1 cellular context compared by ENCODE assay signal in the genomic region with DNA sequence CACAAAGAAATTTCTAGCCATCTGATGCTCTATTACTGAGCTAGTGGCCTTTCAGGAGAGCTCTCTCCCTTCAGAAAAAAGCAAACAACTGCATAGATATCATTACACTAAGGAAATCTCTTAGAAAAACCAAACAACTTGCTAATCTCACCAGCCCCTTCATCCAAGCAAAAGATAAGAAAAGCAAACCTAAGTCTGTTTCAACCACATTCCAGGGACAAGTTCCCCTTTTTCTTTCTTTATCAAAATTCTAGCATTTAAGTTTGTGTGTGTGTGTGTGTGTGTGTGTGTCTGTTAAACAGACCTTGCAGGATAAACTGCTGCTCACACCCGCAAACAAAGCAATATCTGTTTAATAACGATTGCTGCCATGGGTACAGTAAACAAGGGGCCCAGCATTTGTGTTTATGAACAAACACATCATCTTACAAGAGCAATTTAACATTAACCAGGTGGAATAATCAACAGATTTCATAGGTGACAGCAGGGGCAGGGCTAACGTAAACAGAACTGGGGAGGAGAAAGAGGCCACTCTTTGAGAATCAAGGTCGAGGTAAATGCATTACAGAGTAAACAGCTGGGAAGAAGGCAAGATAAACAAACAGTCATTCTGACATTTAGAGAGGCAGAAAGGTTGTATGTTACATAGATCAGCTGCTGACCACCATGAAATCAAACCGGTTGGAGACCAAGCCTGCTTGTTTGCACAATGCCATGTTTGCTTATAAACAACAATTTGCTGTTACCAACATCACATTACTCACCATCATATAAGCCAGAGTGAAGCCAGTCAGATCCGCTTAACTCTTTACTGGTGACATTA.
TF ChIP-seq lines count a peak whose summit lies in the region.

No MANE protein-coding gene starts in this region.

TF ChIP-seq in K562, 482 proteins besides CTCF, POLR2A, EP300 and RAD21 (continued from another document and continues in another):
- TF ChIP-seq, protein P1, sequence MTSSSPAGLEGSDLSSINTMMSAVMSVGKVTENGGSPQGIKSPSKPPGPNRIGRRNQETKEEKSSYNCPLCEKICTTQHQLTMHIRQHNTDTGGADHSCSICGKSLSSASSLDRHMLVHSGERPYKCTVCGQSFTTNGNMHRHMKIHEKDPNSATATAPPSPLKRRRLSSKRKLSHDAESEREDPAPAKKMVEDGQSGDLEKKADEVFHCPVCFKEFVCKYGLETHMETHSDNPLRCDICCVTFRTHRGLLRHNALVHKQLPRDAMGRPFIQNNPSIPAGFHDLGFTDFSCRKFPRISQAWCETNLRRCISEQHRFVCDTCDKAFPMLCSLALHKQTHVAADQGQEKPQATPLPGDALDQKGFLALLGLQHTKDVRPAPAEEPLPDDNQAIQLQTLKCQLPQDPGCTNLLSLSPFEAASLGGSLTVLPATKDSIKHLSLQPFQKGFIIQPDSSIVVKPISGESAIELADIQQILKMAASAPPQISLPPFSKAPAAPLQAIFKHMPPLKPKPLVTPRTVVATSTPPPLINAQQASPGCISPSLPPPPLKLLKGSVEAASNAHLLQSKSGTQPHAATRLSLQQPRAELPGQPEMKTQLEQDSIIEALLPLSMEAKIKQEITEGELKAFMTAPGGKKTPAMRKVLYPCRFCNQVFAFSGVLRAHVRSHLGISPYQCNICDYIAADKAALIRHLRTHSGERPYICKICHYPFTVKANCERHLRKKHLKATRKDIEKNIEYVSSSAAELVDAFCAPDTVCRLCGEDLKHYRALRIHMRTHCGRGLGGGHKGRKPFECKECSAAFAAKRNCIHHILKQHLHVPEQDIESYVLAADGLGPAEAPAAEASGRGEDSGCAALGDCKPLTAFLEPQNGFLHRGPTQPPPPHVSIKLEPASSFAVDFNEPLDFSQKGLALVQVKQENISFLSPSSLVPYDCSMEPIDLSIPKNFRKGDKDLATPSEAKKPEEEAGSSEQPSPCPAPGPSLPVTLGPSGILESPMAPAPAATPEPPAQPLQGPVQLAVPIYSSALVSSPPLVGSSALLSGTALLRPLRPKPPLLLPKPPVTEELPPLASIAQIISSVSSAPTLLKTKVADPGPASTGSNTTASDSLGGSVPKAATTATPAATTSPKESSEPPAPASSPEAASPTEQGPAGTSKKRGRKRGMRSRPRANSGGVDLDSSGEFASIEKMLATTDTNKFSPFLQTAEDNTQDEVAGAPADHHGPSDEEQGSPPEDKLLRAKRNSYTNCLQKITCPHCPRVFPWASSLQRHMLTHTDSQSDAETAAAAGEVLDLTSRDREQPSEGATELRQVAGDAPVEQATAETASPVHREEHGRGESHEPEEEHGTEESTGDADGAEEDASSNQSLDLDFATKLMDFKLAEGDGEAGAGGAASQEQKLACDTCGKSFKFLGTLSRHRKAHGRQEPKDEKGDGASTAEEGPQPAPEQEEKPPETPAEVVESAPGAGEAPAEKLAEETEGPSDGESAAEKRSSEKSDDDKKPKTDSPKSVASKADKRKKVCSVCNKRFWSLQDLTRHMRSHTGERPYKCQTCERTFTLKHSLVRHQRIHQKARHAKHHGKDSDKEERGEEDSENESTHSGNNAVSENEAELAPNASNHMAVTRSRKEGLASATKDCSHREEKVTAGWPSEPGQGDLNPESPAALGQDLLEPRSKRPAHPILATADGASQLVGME (CRISPR knock-in tag; IDR thresholded peaks at IDR 0.05): no peak
- no peak for TF ChIP-seq NFE2L1 (tag; IDR thresholded peaks at IDR 0.05; ENCODE audit: borderline replicate concordance, low read depth)
- TF ChIP-seq DACH1 (IDR thresholded peaks at IDR 0.05; ENCODE audit: partially characterized antibody): peak; percentile 30
- TF ChIP-seq, protein P2, sequence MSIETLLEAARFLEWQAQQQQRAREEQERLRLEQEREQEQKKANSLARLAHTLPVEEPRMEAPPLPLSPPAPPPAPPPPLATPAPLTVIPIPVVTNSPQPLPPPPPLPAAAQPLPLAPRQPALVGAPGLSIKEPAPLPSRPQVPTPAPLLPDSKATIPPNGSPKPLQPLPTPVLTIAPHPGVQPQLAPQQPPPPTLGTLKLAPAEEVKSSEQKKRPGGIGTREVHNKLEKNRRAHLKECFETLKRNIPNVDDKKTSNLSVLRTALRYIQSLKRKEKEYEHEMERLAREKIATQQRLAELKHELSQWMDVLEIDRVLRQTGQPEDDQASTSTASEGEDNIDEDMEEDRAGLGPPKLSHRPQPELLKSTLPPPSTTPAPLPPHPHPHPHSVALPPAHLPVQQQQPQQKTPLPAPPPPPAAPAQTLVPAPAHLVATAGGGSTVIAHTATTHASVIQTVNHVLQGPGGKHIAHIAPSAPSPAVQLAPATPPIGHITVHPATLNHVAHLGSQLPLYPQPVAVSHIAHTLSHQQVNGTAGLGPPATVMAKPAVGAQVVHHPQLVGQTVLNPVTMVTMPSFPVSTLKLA (conservative IDR thresholded peaks at IDR 0.05): peak in 1 of 2 experiments; percentile 55; a peak in 1 of 4 replicates
- TF ChIP-seq, protein P3, sequence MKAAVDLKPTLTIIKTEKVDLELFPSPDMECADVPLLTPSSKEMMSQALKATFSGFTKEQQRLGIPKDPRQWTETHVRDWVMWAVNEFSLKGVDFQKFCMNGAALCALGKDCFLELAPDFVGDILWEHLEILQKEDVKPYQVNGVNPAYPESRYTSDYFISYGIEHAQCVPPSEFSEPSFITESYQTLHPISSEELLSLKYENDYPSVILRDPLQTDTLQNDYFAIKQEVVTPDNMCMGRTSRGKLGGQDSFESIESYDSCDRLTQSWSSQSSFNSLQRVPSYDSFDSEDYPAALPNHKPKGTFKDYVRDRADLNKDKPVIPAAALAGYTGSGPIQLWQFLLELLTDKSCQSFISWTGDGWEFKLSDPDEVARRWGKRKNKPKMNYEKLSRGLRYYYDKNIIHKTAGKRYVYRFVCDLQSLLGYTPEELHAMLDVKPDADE (conservative IDR thresholded peaks at IDR 0.05; ENCODE audit: control insufficient read depth, low read depth, low read length): no peak
- TF ChIP-seq HDAC2 (IDR thresholded peaks at IDR 0.05): peak; percentile 97
- no peak for TF ChIP-seq FUS (optimal IDR thresholded peaks at IDR 0.05; ENCODE audit: low read depth, low read length)
- TF ChIP-seq CC2D1A (IDR thresholded peaks at IDR 0.05): no peak
- TF ChIP-seq, protein P4, sequence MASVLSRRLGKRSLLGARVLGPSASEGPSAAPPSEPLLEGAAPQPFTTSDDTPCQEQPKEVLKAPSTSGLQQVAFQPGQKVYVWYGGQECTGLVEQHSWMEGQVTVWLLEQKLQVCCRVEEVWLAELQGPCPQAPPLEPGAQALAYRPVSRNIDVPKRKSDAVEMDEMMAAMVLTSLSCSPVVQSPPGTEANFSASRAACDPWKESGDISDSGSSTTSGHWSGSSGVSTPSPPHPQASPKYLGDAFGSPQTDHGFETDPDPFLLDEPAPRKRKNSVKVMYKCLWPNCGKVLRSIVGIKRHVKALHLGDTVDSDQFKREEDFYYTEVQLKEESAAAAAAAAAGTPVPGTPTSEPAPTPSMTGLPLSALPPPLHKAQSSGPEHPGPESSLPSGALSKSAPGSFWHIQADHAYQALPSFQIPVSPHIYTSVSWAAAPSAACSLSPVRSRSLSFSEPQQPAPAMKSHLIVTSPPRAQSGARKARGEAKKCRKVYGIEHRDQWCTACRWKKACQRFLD (CRISPR knock-in tag; IDR thresholded peaks at IDR 0.05): 0 out of 2 replicates have a peak, but pooled peaks have one; percentile 24
- TF ChIP-seq ZNF431 (CRISPR knock-in tag; IDR thresholded peaks at IDR 0.05): no peak
- TF ChIP-seq FIP1L1 (IDR thresholded peaks at IDR 0.05; ENCODE audit: low read depth, low read length, poor library complexity, severe bottlenecking): no peak
- TF ChIP-seq, protein P5, sequence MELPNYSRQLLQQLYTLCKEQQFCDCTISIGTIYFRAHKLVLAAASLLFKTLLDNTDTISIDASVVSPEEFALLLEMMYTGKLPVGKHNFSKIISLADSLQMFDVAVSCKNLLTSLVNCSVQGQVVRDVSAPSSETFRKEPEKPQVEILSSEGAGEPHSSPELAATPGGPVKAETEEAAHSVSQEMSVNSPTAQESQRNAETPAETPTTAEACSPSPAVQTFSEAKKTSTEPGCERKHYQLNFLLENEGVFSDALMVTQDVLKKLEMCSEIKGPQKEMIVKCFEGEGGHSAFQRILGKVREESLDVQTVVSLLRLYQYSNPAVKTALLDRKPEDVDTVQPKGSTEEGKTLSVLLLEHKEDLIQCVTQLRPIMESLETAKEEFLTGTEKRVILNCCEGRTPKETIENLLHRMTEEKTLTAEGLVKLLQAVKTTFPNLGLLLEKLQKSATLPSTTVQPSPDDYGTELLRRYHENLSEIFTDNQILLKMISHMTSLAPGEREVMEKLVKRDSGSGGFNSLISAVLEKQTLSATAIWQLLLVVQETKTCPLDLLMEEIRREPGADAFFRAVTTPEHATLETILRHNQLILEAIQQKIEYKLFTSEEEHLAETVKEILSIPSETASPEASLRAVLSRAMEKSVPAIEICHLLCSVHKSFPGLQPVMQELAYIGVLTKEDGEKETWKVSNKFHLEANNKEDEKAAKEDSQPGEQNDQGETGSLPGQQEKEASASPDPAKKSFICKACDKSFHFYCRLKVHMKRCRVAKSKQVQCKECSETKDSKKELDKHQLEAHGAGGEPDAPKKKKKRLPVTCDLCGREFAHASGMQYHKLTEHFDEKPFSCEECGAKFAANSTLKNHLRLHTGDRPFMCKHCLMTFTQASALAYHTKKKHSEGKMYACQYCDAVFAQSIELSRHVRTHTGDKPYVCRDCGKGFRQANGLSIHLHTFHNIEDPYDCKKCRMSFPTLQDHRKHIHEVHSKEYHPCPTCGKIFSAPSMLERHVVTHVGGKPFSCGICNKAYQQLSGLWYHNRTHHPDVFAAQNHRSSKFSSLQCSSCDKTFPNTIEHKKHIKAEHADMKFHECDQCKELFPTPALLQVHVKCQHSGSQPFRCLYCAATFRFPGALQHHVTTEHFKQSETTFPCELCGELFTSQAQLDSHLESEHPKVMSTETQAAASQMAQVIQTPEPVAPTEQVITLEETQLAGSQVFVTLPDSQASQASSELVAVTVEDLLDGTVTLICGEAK (IDR thresholded peaks at IDR 0.05): no peak
- TF ChIP-seq, protein P5 (CRISPR knock-in tag; IDR thresholded peaks at IDR 0.05): no peak
- TF ChIP-seq NR2F6 (CRISPR knock-in tag; IDR thresholded peaks at IDR 0.05): no peak
- TF ChIP-seq TBL1XR1 (IDR thresholded peaks at IDR 0.05; ENCODE audit: low read length in 2 of 2): peak; percentile 78 to 90; a peak in 3 of 4 replicates
- no peak for TF ChIP-seq ARHGAP35 (IDR thresholded peaks at IDR 0.05; ENCODE audit: partially characterized antibody)
- no peak for TF ChIP-seq SAP30 (IDR thresholded peaks at IDR 0.05; ENCODE audit: borderline replicate concordance, insufficient read depth, low read depth, low read length, poor library complexity, severe bottlenecking)
- no peak for TF ChIP-seq PHTF2 (CRISPR knock-in tag; IDR thresholded peaks at IDR 0.05)
- TF ChIP-seq, protein P6, sequence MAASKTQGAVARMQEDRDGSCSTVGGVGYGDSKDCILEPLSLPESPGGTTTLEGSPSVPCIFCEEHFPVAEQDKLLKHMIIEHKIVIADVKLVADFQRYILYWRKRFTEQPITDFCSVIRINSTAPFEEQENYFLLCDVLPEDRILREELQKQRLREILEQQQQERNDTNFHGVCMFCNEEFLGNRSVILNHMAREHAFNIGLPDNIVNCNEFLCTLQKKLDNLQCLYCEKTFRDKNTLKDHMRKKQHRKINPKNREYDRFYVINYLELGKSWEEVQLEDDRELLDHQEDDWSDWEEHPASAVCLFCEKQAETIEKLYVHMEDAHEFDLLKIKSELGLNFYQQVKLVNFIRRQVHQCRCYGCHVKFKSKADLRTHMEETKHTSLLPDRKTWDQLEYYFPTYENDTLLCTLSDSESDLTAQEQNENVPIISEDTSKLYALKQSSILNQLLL (CRISPR knock-in tag; IDR thresholded peaks at IDR 0.05; ENCODE audit: borderline replicate concordance): no peak
- no peak for TF ChIP-seq ZNF668 (CRISPR knock-in tag; IDR thresholded peaks at IDR 0.05)
- no peak for TF ChIP-seq GTF2E2 (tag; IDR thresholded peaks at IDR 0.05)
- TF ChIP-seq ATF1 (CRISPR knock-in tag; IDR thresholded peaks at IDR 0.05): no peak
- TF ChIP-seq ATF1 (tag; IDR thresholded peaks at IDR 0.05): no peak
- no peak for TF ChIP-seq NFXL1 (CRISPR knock-in tag; IDR thresholded peaks at IDR 0.05)
- TF ChIP-seq JUND (IDR thresholded peaks at IDR 0.05; ENCODE audit: borderline replicate concordance, low read depth, low read length): peak; percentile 41; the same call in 1 of the 2 replicates
- peak; percentile 33; the same call in 1 of the 3 replicates for TF ChIP-seq JUND (tag; IDR thresholded peaks at IDR 0.05; ENCODE audit: borderline replicate concordance, low read depth, low read length)
- TF ChIP-seq TOE1 (IDR thresholded peaks at IDR 0.05; ENCODE audit: borderline replicate concordance): no peak
- TF ChIP-seq TOE1 (CRISPR knock-in tag; IDR thresholded peaks at IDR 0.05; ENCODE audit: borderline replicate concordance, low read depth): no peak
- TF ChIP-seq CAMTA2 (CRISPR knock-in tag; conservative IDR thresholded peaks at IDR 0.05): no peak
- peak; percentile 59 for TF ChIP-seq RFX1 (IDR thresholded peaks at IDR 0.05)
- TF ChIP-seq, protein P7, sequence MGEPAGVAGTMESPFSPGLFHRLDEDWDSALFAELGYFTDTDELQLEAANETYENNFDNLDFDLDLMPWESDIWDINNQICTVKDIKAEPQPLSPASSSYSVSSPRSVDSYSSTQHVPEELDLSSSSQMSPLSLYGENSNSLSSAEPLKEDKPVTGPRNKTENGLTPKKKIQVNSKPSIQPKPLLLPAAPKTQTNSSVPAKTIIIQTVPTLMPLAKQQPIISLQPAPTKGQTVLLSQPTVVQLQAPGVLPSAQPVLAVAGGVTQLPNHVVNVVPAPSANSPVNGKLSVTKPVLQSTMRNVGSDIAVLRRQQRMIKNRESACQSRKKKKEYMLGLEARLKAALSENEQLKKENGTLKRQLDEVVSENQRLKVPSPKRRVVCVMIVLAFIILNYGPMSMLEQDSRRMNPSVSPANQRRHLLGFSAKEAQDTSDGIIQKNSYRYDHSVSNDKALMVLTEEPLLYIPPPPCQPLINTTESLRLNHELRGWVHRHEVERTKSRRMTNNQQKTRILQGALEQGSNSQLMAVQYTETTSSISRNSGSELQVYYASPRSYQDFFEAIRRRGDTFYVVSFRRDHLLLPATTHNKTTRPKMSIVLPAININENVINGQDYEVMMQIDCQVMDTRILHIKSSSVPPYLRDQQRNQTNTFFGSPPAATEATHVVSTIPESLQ (CRISPR knock-in tag; IDR thresholded peaks at IDR 0.05): no peak
